ENCODE assay signal across 24 cellular contexts in genomic region chr13:97300871-97301270, GRCh38.
DNase-seq lines count a peak whose midpoint lies in the region; ATAC-seq and TF ChIP-seq lines count a peak whose summit lies in the region.
"Had no signal": no experiment of that assay in that cellular context is flagged by ENCODE, and none has a peak within 500 bp of the region (broad histone marks: within the 10 kb centered on the region; RNA-seq: fewer than 3 reads in every experiment).

No MANE protein-coding gene starts in this region.

- ATAC-seq in Panc1 (no peak), psoas muscle (peak in 1 of 4 donors; percentile 24), HG03520 (IDR thresholded peaks at IDR 0.05; ENCODE audit: unreplicated experiment) (no peak)
- ATAC-seq: A549, HCT116, PC-3 had no signal

- BruUV-seq in Panc1 (replicated peaks; lab: Mats Ljungman, UMichigan): no TSS peak

- peak; percentile 78 to 93 for DNase-seq in NCI-H524 (lab: John Stamatoyannopoulos, UW)
- DNase-seq in Panc1 (ENCODE audit: low read depth, low spot score): no peak
- no peak for DNase-seq in psoas muscle
- no peak for DNase-seq in tibial nerve (ENCODE audit: low spot score in 2 of 2)
- no peak for DNase-seq in activated CD8-positive, alpha-beta memory T cell treated with anti-CD3 and anti-CD28 coated beads, Interleukin-2, amount 50 U/mL, for 48 hours
- no peak for DNase-seq in SJCRH30
- DNase-seq: AML-193; CD4-positive, CD25-positive, alpha-beta regulatory T cell; DMS153; DND-41; IMR-90; KG1; MG63; NCI-H1105 treated with DMSO at 0.1 percent for 48 hours; NCI-H2081; NCI-H446 treated with DMSO at 0.1 percent for 48 hours; PC-3; SHP77; T-helper 2 cell had no signal

- in situ Hi-C loops in Panc1 (cut with HindIII; ENCODE audit: low pct_unique_long_range_greater_than_20kb, low sequenced_read_pairs): no loop called here

- no peak for TF ChIP-seq CTCF in Panc1 (IDR thresholded peaks at IDR 0.05)
- TF ChIP-seq CTCF in psoas muscle (IDR thresholded peaks at IDR 0.05): no peak
- TF ChIP-seq CTCF in tibial nerve (IDR thresholded peaks at IDR 0.05): no peak

- TF ChIP-seq EP300 in tibial nerve (IDR thresholded peaks at IDR 0.05): no peak

- POLR2A ChIA-PET in Panc1 (lab: Charles Lee): no interaction called here

- CTCF ChIA-PET in Panc1 (lab: Charles Lee): no interaction called here

- H4K20me1 ChIP-seq in BLaER1: peaks cover 82% of the 10 kb centered on the region; the same call in 1 of the 2 replicates

- H3K9ac ChIP-seq in BLaER1: no peak overlapping the region

- H3K4me1 ChIP-seq in BLaER1: peaks cover 39% of the 10 kb centered on the region
- H3K4me1 ChIP-seq in Panc1 (ENCODE audit: control insufficient read depth, insufficient read depth, low read length): peaks cover 89% of the 10 kb centered on the region
- peaks cover 62% of the 10 kb centered on the region for H3K4me1 ChIP-seq in psoas muscle
- H3K4me1 ChIP-seq in tibial nerve: peaks cover 0 to 96% (median 23%) of the 10 kb centered on the region in 4 donors
- H3K4me1 ChIP-seq in SJCRH30: no peaks in the 10 kb centered on the region; the same call in 1 of the 2 replicates

- no peak overlapping the region for H3K4me3 ChIP-seq in BLaER1
- H3K4me3 ChIP-seq in Panc1 (ENCODE audit: low read depth in 2 of 2, low read length in 2 of 2): no peak overlapping the region
- no peak overlapping the region for H3K4me3 ChIP-seq in psoas muscle
- H3K4me3 ChIP-seq in tibial nerve: no peak overlapping the region
- no peak overlapping the region for H3K4me3 ChIP-seq in SJCRH30
- H3K4me3 ChIP-seq: A549, MG63 had no signal

- no peak for TF ChIP-seq POLR2A in tibial nerve (IDR thresholded peaks at IDR 0.05)

- peak overlapping the region; percentile 77 for H3K4me2 ChIP-seq in BLaER1
- H3K4me2 ChIP-seq: A549 had no signal

- intact Hi-C loops in Panc1 (cut with micrococcal nuclease; ENCODE audit: unreplicated experiment) (no loop called here), psoas muscle (cut with DNase I) (loop anchor here in 1 of 2 donors (5.0 kb wide), 1 partner anchor 69 kb away; no protein-coding TSS in a partner anchor)

- H3K27ac ChIP-seq in BLaER1 (no peak overlapping the region), Panc1 (ENCODE audit: low read length) (peak overlapping the region; percentile 100), psoas muscle (peak overlapping the region; percentile 62), tibial nerve (peak overlapping the region in 1 of 4 donors; percentile 72), SJCRH30 (no peak overlapping the region)
- H3K27ac ChIP-seq: RWPE1 had no signal

- WGBS in psoas muscle, 3 donors: 33 to 64% (median 41%) methylated on average over 3 of the region's 3 CpGs
- 70 to 76% methylated on average over 3 of the region's 3 CpGs for WGBS in tibial nerve, 2 donors

- H3K9me3 ChIP-seq in BLaER1 (no peaks in the 10 kb centered on the region), Panc1 (ENCODE audit: control insufficient read depth, insufficient read depth, low read depth, low read length) (no peaks in the 10 kb centered on the region), psoas muscle (no peaks in the 10 kb centered on the region), tibial nerve (no peaks in the 10 kb centered on the region), SJCRH30 (replicated peaks) (no peaks in the 10 kb centered on the region)
- H3K9me3 ChIP-seq: A549, MG63 had no signal

- H3K27me3 ChIP-seq in BLaER1: no peaks in the 10 kb centered on the region
- no peaks in the 10 kb centered on the region for H3K27me3 ChIP-seq in Panc1 (ENCODE audit: control insufficient read depth, insufficient read depth, low read length)
- H3K27me3 ChIP-seq in psoas muscle (ENCODE audit: insufficient read depth in 3 of 3, low read length in 2 of 3): no peaks in the 10 kb centered on the region
- no peaks in the 10 kb centered on the region for H3K27me3 ChIP-seq in tibial nerve
- H3K27me3 ChIP-seq in SJCRH30: no peaks in the 10 kb centered on the region
- H3K27me3 ChIP-seq: MG63 had no signal

- H3K36me3 ChIP-seq in BLaER1 (peaks cover 16% of the 10 kb centered on the region), Panc1 (ENCODE audit: control insufficient read depth, insufficient read depth, low read length) (peaks cover 2% of the 10 kb centered on the region; the same call in 1 of the 2 replicates), psoas muscle (ENCODE audit: insufficient read depth in 1 of 2, low read depth in 1 of 2) (peaks cover 0 to 5% of the 10 kb centered on the region in 2 donors), tibial nerve (no peaks in the 10 kb centered on the region), SJCRH30 (no peaks in the 10 kb centered on the region)

Comparison
In these comparisons a context has a peak if more than half of its experiments do, and no peak if none do; other contexts are left out.
1. H3K27ac ChIP-seq: peak in Panc1 (single experiment) and psoas muscle (single experiment); none in BLaER1 (single experiment) and SJCRH30 (single experiment).
2. DNase-seq: peak in NCI-H524 (2 of 2); none in Panc1 (single experiment), psoas muscle (0 of 2), tibial nerve (0 of 2), activated CD8-positive, alpha-beta memory T cell treated with anti-CD3 and anti-CD28 coated beads, Interleukin-2, amount 50 U/mL, for 48 hours (single experiment) and SJCRH30 (0 of 2).